ENCODE assay signal across 1 cellular context in the genomic region with DNA sequence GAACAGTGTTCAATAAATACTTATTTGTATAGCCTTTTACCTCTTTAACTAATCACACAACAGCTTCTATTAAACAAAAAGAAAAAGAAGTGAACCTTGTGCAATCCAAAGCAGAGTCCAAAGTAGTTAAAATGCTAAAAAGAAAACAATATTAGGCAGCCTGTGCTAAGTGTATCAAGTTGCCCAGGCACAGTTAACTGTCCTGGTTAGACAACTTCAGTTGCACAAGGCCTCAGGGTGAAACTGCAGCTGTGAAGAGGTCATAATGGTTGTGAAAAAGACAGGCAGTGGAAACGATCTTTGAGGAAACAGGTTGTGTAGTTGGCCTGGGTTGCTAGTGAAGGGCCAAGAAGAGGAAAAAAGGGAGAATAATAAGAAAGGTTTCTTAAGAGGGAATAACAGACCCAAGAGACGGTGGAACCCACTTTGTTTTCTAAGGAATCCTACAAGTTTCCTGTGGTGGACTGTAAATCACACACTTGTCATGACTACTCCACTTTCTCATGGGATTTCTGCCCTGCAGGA.
TF ChIP-seq lines count a peak whose summit lies in the region.

No MANE protein-coding gene starts in this region.

TF ChIP-seq in HepG2, 621 proteins besides CTCF, POLR2A, EP300 and RAD21 (continued from another document):
- TF ChIP-seq, protein P1, sequence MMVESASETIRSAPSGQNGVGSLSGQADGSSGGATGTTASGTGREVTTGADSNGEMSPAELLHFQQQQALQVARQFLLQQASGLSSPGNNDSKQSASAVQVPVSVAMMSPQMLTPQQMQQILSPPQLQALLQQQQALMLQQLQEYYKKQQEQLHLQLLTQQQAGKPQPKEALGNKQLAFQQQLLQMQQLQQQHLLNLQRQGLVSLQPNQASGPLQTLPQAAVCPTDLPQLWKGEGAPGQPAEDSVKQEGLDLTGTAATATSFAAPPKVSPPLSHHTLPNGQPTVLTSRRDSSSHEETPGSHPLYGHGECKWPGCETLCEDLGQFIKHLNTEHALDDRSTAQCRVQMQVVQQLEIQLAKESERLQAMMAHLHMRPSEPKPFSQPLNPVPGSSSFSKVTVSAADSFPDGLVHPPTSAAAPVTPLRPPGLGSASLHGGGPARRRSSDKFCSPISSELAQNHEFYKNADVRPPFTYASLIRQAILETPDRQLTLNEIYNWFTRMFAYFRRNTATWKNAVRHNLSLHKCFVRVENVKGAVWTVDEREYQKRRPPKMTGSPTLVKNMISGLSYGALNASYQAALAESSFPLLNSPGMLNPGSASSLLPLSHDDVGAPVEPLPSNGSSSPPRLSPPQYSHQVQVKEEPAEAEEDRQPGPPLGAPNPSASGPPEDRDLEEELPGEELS (CRISPR knock-in tag; IDR thresholded peaks at IDR 0.05) = peak; percentile 34; the same call in 1 of the 2 replicates
- TF ChIP-seq CREB1 (IDR thresholded peaks at IDR 0.05) (no peak), CREB1 (CRISPR knock-in tag; IDR thresholded peaks at IDR 0.05) (no peak), ZIK1 (CRISPR knock-in tag; IDR thresholded peaks at IDR 0.05; ENCODE audit: borderline replicate concordance, low read depth) (no peak), ELF4 (CRISPR knock-in tag; IDR thresholded peaks at IDR 0.05; ENCODE audit: borderline replicate concordance) (no peak), ZFX (CRISPR knock-in tag; IDR thresholded peaks at IDR 0.05; ENCODE audit: low read depth) (peak; percentile 35; the same call in 1 of the 2 replicates), CEBPG (CRISPR knock-in tag; IDR thresholded peaks at IDR 0.05) (peak; percentile 73), NR2F1 (CRISPR knock-in tag; IDR thresholded peaks at IDR 0.05) (0 out of 4 replicates have a peak, but pooled peaks of 1 of the 2 experiments have one; percentile 32), ZEB1 (IDR thresholded peaks at IDR 0.05; ENCODE audit: insufficient replicate concordance, low read depth) (no peak), MAFK (conservative IDR thresholded peaks at IDR 0.05 in 1 of 2, IDR thresholded peaks at IDR 0.05 in 1 of 2; ENCODE audit: low read length in 2 of 2) (no peak), FOXO1 (CRISPR knock-in tag; IDR thresholded peaks at IDR 0.05) (no peak), HNF4A (CRISPR knock-in tag; IDR thresholded peaks at IDR 0.05) (peak; percentile 51), ZNF550 (CRISPR knock-in tag; IDR thresholded peaks at IDR 0.05; ENCODE audit: borderline replicate concordance) (no peak)
- TF ChIP-seq, protein P2, sequence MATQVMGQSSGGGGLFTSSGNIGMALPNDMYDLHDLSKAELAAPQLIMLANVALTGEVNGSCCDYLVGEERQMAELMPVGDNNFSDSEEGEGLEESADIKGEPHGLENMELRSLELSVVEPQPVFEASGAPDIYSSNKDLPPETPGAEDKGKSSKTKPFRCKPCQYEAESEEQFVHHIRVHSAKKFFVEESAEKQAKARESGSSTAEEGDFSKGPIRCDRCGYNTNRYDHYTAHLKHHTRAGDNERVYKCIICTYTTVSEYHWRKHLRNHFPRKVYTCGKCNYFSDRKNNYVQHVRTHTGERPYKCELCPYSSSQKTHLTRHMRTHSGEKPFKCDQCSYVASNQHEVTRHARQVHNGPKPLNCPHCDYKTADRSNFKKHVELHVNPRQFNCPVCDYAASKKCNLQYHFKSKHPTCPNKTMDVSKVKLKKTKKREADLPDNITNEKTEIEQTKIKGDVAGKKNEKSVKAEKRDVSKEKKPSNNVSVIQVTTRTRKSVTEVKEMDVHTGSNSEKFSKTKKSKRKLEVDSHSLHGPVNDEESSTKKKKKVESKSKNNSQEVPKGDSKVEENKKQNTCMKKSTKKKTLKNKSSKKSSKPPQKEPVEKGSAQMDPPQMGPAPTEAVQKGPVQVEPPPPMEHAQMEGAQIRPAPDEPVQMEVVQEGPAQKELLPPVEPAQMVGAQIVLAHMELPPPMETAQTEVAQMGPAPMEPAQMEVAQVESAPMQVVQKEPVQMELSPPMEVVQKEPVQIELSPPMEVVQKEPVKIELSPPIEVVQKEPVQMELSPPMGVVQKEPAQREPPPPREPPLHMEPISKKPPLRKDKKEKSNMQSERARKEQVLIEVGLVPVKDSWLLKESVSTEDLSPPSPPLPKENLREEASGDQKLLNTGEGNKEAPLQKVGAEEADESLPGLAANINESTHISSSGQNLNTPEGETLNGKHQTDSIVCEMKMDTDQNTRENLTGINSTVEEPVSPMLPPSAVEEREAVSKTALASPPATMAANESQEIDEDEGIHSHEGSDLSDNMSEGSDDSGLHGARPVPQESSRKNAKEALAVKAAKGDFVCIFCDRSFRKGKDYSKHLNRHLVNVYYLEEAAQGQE (IDR thresholded peaks at IDR 0.05; ENCODE audit: borderline replicate concordance in 1 of 2, low read depth in 1 of 2, low read length in 2 of 2) = no peak
- TF ChIP-seq, protein P3, sequence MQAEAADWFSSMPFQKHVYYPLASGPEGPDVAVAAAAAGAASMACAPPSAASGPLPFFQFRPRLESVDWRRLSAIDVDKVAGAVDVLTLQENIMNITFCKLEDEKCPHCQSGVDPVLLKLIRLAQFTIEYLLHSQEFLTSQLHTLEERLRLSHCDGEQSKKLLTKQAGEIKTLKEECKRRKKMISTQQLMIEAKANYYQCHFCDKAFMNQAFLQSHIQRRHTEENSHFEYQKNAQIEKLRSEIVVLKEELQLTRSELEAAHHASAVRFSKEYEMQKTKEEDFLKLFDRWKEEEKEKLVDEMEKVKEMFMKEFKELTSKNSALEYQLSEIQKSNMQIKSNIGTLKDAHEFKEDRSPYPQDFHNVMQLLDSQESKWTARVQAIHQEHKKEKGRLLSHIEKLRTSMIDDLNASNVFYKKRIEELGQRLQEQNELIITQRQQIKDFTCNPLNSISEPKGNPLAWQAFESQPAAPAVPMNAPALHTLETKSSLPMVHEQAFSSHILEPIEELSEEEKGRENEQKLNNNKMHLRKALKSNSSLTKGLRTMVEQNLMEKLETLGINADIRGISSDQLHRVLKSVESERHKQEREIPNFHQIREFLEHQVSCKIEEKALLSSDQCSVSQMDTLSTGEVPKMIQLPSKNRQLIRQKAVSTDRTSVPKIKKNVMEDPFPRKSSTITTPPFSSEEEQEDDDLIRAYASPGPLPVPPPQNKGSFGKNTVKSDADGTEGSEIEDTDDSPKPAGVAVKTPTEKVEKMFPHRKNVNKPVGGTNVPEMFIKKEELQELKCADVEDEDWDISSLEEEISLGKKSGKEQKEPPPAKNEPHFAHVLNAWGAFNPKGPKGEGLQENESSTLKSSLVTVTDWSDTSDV (CRISPR knock-in tag; IDR thresholded peaks at IDR 0.05) = no peak
- TF ChIP-seq, protein P4, sequence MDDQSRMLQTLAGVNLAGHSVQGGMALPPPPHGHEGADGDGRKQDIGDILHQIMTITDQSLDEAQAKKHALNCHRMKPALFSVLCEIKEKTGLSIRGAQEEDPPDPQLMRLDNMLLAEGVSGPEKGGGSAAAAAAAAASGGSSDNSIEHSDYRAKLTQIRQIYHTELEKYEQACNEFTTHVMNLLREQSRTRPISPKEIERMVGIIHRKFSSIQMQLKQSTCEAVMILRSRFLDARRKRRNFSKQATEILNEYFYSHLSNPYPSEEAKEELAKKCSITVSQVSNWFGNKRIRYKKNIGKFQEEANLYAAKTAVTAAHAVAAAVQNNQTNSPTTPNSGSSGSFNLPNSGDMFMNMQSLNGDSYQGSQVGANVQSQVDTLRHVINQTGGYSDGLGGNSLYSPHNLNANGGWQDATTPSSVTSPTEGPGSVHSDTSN (CRISPR knock-in tag; IDR thresholded peaks at IDR 0.05; ENCODE audit: borderline replicate concordance) = no peak
- TF ChIP-seq, protein P5, sequence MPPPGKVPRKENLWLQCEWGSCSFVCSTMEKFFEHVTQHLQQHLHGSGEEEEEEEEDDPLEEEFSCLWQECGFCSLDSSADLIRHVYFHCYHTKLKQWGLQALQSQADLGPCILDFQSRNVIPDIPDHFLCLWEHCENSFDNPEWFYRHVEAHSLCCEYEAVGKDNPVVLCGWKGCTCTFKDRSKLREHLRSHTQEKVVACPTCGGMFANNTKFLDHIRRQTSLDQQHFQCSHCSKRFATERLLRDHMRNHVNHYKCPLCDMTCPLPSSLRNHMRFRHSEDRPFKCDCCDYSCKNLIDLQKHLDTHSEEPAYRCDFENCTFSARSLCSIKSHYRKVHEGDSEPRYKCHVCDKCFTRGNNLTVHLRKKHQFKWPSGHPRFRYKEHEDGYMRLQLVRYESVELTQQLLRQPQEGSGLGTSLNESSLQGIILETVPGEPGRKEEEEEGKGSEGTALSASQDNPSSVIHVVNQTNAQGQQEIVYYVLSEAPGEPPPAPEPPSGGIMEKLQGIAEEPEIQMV (CRISPR knock-in tag; IDR thresholded peaks at IDR 0.05; ENCODE audit: low read depth) = no peak
